4 cellular contexts compared by ENCODE assay signal in genomic region chr6:90816764-90817163, GRCh38.
"Had no signal": no experiment of that assay in that cellular context is flagged by ENCODE, and none has a peak within 500 bp of the region (broad histone marks: within the 10 kb centered on the region; RNA-seq: fewer than 3 reads in every experiment).

No MANE protein-coding gene starts in this region.

- H3K4me3 ChIP-seq: K562 had no signal

- H3K27ac ChIP-seq: HL-60 had no signal

- DNase-seq: IMR-90, KBM-7 had no signal
